In genomic region chr11:125084057-125084416, GRCh38 we compare ENCODE assay signal across 19 cellular contexts.
"Had no signal": no experiment of that assay in that cellular context is flagged by ENCODE, and none has a peak within 500 bp of the region (broad histone marks: within the 10 kb centered on the region; RNA-seq: fewer than 3 reads in every experiment).

No MANE protein-coding gene starts in this region.

- H3K27me3 Mint-ChIP-seq: activated naive CD4-positive, alpha-beta T cell treated with anti-CD3 and anti-CD28 coated beads, Interleukin-2, amount 50 U/mL, for 24 hours; natural killer cell treated with Interleukin-12 subunit alpha and Interleukin-12 subunit beta and Interleukin-15 and Interleukin-18, amount 100 ng/mL, for 72 hours had no signal

- H3K4me2 ChIP-seq: hepatocyte had no signal

- H3K4me3 ChIP-seq: adrenal gland, cardiac muscle cell, dorsolateral prefrontal cortex, hepatocyte, stomach, testis had no signal

- ATAC-seq: activated CD4-positive, CD25-positive, alpha-beta regulatory T cell treated with anti-CD3 and anti-CD28 coated beads, Interleukin-2, amount 50 U/mL, for 24 hours; left lobe of liver; sciatic nerve; T-cell had no signal

- H3K36me3 ChIP-seq: cardiac muscle cell, stomach had no signal

- H3K9me3 Mint-ChIP-seq: activated naive CD4-positive, alpha-beta T cell treated with anti-CD3 and anti-CD28 coated beads, Interleukin-2, amount 50 U/mL, for 24 hours; natural killer cell treated with Interleukin-12 subunit alpha and Interleukin-12 subunit beta and Interleukin-15 and Interleukin-18, amount 100 ng/mL, for 72 hours; T-cell had no signal

- H3K4me1 ChIP-seq: stomach had no signal

- DNase-seq: activated CD4-positive, alpha-beta T cell treated with anti-CD3 and anti-CD28 coated beads, Interleukin-2, amount 50 U/mL, for 4 hours; activated effector memory CD4-positive, alpha-beta T cell treated with anti-CD3 and anti-CD28 coated beads, Interleukin-2, amount 50 U/mL, for 16 hours; activated T-cell treated with anti-CD3 and anti-CD28 coated beads, Interleukin-2, amount 50 U/mL, for 48 hours; islet precursor cell; occipital lobe; stimulated activated CD4-positive, alpha-beta T cell treated with anti-CD3 and anti-CD28 coated beads, Interleukin-1b, Interleukin-23, amount 100 ng/mL, for 48 hours; stomach; T-cell; T-helper 9 cell; testis had no signal

- H2AFZ ChIP-seq: hepatocyte had no signal

- H3K4me1 Mint-ChIP-seq: activated naive CD4-positive, alpha-beta T cell treated with anti-CD3 and anti-CD28 coated beads, Interleukin-2, amount 50 U/mL, for 24 hours; T-cell had no signal

- H3K9me3 ChIP-seq: adrenal gland, stomach, testis had no signal

- H3K79me2 ChIP-seq: hepatocyte had no signal

- H3K27me3 ChIP-seq: adrenal gland, cardiac muscle cell, dorsolateral prefrontal cortex, hepatocyte, testis had no signal

- H3K4me3 Mint-ChIP-seq: activated naive CD4-positive, alpha-beta T cell treated with anti-CD3 and anti-CD28 coated beads, Interleukin-2, amount 50 U/mL, for 24 hours; natural killer cell treated with Interleukin-12 subunit alpha and Interleukin-12 subunit beta and Interleukin-15 and Interleukin-18, amount 100 ng/mL, for 72 hours; T-cell had no signal

- H3K27ac Mint-ChIP-seq: activated naive CD4-positive, alpha-beta T cell treated with anti-CD3 and anti-CD28 coated beads, Interleukin-2, amount 50 U/mL, for 24 hours; natural killer cell treated with Interleukin-12 subunit alpha and Interleukin-12 subunit beta and Interleukin-15 and Interleukin-18, amount 100 ng/mL, for 72 hours; T-cell had no signal

- H3K36me3 Mint-ChIP-seq: activated naive CD4-positive, alpha-beta T cell treated with anti-CD3 and anti-CD28 coated beads, Interleukin-2, amount 50 U/mL, for 24 hours; natural killer cell treated with Interleukin-12 subunit alpha and Interleukin-12 subunit beta and Interleukin-15 and Interleukin-18, amount 100 ng/mL, for 72 hours; T-cell had no signal

- H3K27ac ChIP-seq: cardiac muscle cell, dorsolateral prefrontal cortex, stomach, testis had no signal
